Comparison of ENCODE assay signal across 17 cellular contexts in genomic region chr17:38324732-38325131, GRCh38. TPM values are rescaled to one million over a fixed set of nuclear protein-coding genes. Genes with fewer than 3 reads are reported as not detected.
DNase-seq lines count a peak whose midpoint lies in the region; TF ChIP-seq lines count a peak whose summit lies in the region.
"Had no signal": no experiment of that assay in that cellular context is flagged by ENCODE, and none has a peak within 500 bp of the region (broad histone marks: within the 10 kb centered on the region; RNA-seq: fewer than 3 reads in every experiment).

No MANE protein-coding gene starts in this region.

- no peaks in the 10 kb centered on the region for H3K36me3 ChIP-seq in SU-DHL-6 (ENCODE audit: low read length)

- H3K79me2 ChIP-seq in H9 (ENCODE audit: insufficient read depth, low read length) (no peaks in the 10 kb centered on the region), SU-DHL-6 (ENCODE audit: insufficient read depth, low read length) (no peaks in the 10 kb centered on the region)

- no peak overlapping the region for H3K23ac ChIP-seq in H9 (ENCODE audit: insufficient read length, low read depth, low read length)

- no peak overlapping the region for H3T11ph ChIP-seq in H9 (ENCODE audit: low read length)

- DNase-seq in H9 (no peak), glutamatergic neuron (no peak), putamen (ENCODE audit: low spot score) (peak; percentile 49), GF-D8 (lab: John Stamatoyannopoulos, UW) (no peak), hippocampal formation (lab: John Stamatoyannopoulos, UW) (no peak), immature natural killer cell (no peak), SW 1271 (lab: John Stamatoyannopoulos, UW) (no peak)
- DNase-seq: activated CD8-positive, alpha-beta memory T cell treated with anti-CD3 and anti-CD28 coated beads, Interleukin-2, amount 50 U/mL, for 48 hours; HFFc6; kidney; mesenchymal stem cell; natural killer cell; NCI-H1048; NCI-H2029; NCI-H446 treated with DMSO at 0.1 percent for 48 hours had no signal

- no peak overlapping the region for H2BK15ac ChIP-seq in H9 (ENCODE audit: low read depth, low read length)

- H3K27ac ChIP-seq in H9 (ENCODE audit: insufficient read length, low read depth, low read length), result no peak overlapping the region
- H3K27ac ChIP-seq in SU-DHL-6 (ENCODE audit: low read depth, low read length), result peak overlapping the region; percentile 85

- no peak overlapping the region for H3K4me2 ChIP-seq in H9 (ENCODE audit: insufficient read depth, insufficient read length, low read length)
- peak overlapping the region; percentile 53 for H3K4me2 ChIP-seq in SU-DHL-6 (ENCODE audit: low read depth, low read length, poor library complexity, severe bottlenecking)

- no peak overlapping the region for H2AK5ac ChIP-seq in H9 (ENCODE audit: insufficient read length, low read length)

- no peak overlapping the region for H2BK120ac ChIP-seq in H9 (ENCODE audit: low read depth, low read length, poor library complexity, severe bottlenecking)

- TF ChIP-seq CTCF in H9 (conservative IDR thresholded peaks at IDR 0.05) (no peak), SU-DHL-6 (IDR thresholded peaks at IDR 0.05; ENCODE audit: insufficient read depth, low read length, poor library complexity, severe bottlenecking) (no peak), glutamatergic neuron (IDR thresholded peaks at IDR 0.05; ENCODE audit: partially characterized antibody, unreplicated experiment) (no peak)

- H4K91ac ChIP-seq in H9 (ENCODE audit: insufficient read length, low read depth, low read length), result no peak overlapping the region

- no peaks in the 10 kb centered on the region for H3F3A ChIP-seq in SU-DHL-6 (ENCODE audit: insufficient read depth)

- H3K36me3 Mint-ChIP-seq in H9 (ENCODE audit: insufficient read depth in 1 of 3, low read depth in 3 of 3) (peaks cover 14 to 40% (median 26%) of the 10 kb centered on the region in 3 experiments; a peak in 6 of 7 replicates), glutamatergic neuron (ENCODE audit: unreplicated experiment) (no peaks in the 10 kb centered on the region), immature natural killer cell (peaks cover 11 to 18% (median 16%) of the 10 kb centered on the region in 3 donors)
- H3K36me3 Mint-ChIP-seq: natural killer cell had no signal

- H3K27me3 ChIP-seq in H9 (ENCODE audit: insufficient read depth, low read length) (no peaks in the 10 kb centered on the region), SU-DHL-6 (ENCODE audit: low read length) (no peaks in the 10 kb centered on the region)

- H3K27me3 Mint-ChIP-seq in H9 (ENCODE audit: low read depth), result no peaks in the 10 kb centered on the region; the same call in 1 of the 2 replicates
- peaks cover 2% of the 10 kb centered on the region for H3K27me3 Mint-ChIP-seq in glutamatergic neuron (ENCODE audit: unreplicated experiment)
- H3K27me3 Mint-ChIP-seq in immature natural killer cell (ENCODE audit: low read depth in 3 of 3), result peaks cover 1 to 10% (median 5%) of the 10 kb centered on the region in 3 donors

- no peak overlapping the region for H3K14ac ChIP-seq in H9 (ENCODE audit: insufficient read depth, low read length)

- H3K27ac Mint-ChIP-seq in H9 (peak overlapping the region; percentile 32 to 87 (median 67); a peak in 6 of 7 replicates), glutamatergic neuron (ENCODE audit: unreplicated experiment) (peak overlapping the region; percentile 59), immature natural killer cell (no peak overlapping the region)
- H3K27ac Mint-ChIP-seq: HFFc6, natural killer cell had no signal

- peaks cover 3% of the 10 kb centered on the region; the same call in 1 of the 2 replicates for H3K4me1 ChIP-seq in H9 (ENCODE audit: insufficient read depth, low read length)

- no peaks in the 10 kb centered on the region for H3K9me2 ChIP-seq in SU-DHL-6 (replicated peaks; ENCODE audit: insufficient read depth, low read length)

- H4K20me1 ChIP-seq in H9 (ENCODE audit: control insufficient read depth, insufficient read depth, insufficient read length), result no peaks in the 10 kb centered on the region
- H4K20me1 ChIP-seq in SU-DHL-6 (ENCODE audit: low read depth, low read length), result no peaks in the 10 kb centered on the region

- no peak overlapping the region for H2BK5ac ChIP-seq in H9 (ENCODE audit: insufficient read length, low read length)

- H3K9me3 Mint-ChIP-seq in H9 (no peaks in the 10 kb centered on the region), glutamatergic neuron (ENCODE audit: unreplicated experiment) (peaks cover 2% of the 10 kb centered on the region), immature natural killer cell (no peaks in the 10 kb centered on the region)
- H3K9me3 Mint-ChIP-seq: HFFc6, natural killer cell had no signal

- no peak overlapping the region for H3K4ac ChIP-seq in H9 (ENCODE audit: low read depth, low read length)

- H2AFZ ChIP-seq in H9 (ENCODE audit: low read length), result no peak overlapping the region
- H2AFZ ChIP-seq in SU-DHL-6 (ENCODE audit: low read depth, low read length, severe bottlenecking), result no peak overlapping the region

- H3K56ac ChIP-seq in H9 (ENCODE audit: insufficient read length, low read depth, low read length), result no peak overlapping the region

- H4K5ac ChIP-seq in H9 (ENCODE audit: insufficient read length, low read depth, low read length), result no peak overlapping the region

- H3K18ac ChIP-seq in H9 (ENCODE audit: insufficient read length, low read depth, low read length), result no peak overlapping the region

- no peaks in the 10 kb centered on the region for H3K79me1 ChIP-seq in H9 (ENCODE audit: insufficient read depth, low read depth, low read length, poor library complexity, severe bottlenecking)

- H3K9me3 ChIP-seq in H9 (ENCODE audit: control insufficient read depth, low read depth, low read length), result no peaks in the 10 kb centered on the region
- H3K9me3 ChIP-seq in SU-DHL-6 (ENCODE audit: insufficient read depth, low read length), result no peaks in the 10 kb centered on the region

- no peak overlapping the region for H3K4me3 Mint-ChIP-seq in H9
- no peak overlapping the region for H3K4me3 Mint-ChIP-seq in glutamatergic neuron (ENCODE audit: unreplicated experiment)
- no peak overlapping the region for H3K4me3 Mint-ChIP-seq in immature natural killer cell
- H3K4me3 Mint-ChIP-seq: HFFc6, natural killer cell had no signal

- H3K4me1 Mint-ChIP-seq in H9, result peaks cover 26 to 29% of the 10 kb centered on the region in 2 experiments
- H3K4me1 Mint-ChIP-seq in glutamatergic neuron (ENCODE audit: low read depth, unreplicated experiment), result peaks cover 14% of the 10 kb centered on the region
- no peaks in the 10 kb centered on the region for H3K4me1 Mint-ChIP-seq in immature natural killer cell

- H3K4me3 ChIP-seq in SU-DHL-6 (ENCODE audit: insufficient read depth, low read length, poor library complexity, severe bottlenecking), result no peak overlapping the region

- H4K8ac ChIP-seq in H9 (replicated peaks; ENCODE audit: insufficient read length, low read depth, low read length), result no peak overlapping the region

- H3K9ac ChIP-seq in H9 (ENCODE audit: extremely low read depth, insufficient read length, low read length) (no peak overlapping the region), SU-DHL-6 (ENCODE audit: low read length) (peak overlapping the region; percentile 47; the same call in 1 of the 2 replicates)

- H3K23me2 ChIP-seq in H9 (ENCODE audit: insufficient read length, low read depth, low read length, poor library complexity, severe bottlenecking), result no peaks in the 10 kb centered on the region

- no peak overlapping the region for H2BK20ac ChIP-seq in H9 (ENCODE audit: low read depth, low read length, poor library complexity, severe bottlenecking)

- WGBS in H9 (ENCODE audit: extremely low coverage, insufficient read length, low lambda C conversion rate), result no CpG with 5 or more reads among the region's 2 CpGs

- no peak overlapping the region for H2BK12ac ChIP-seq in H9 (ENCODE audit: insufficient read length, low read depth, low read length)

RNA-seq across cellular contexts. Expression of gene GPR179, which starts 19.0 kb away (rescaled TPM):
- total RNA-seq in H9 (2021) (not detected in 2 replicates), glutamatergic neuron (ENCODE audit: unreplicated experiment) (0.07 TPM)
- polyA plus RNA-seq in immature natural killer cell, result not detected
- total RNA-seq: HFFc6, kidney, natural killer cell, pulmonary artery endothelial cell had no signal

RNA-seq across cellular contexts. Expression of gene SOCS7, which starts 26.9 kb away (rescaled TPM):
- total RNA-seq in H9 (2021), result 28.7 and 31.0 TPM in 2 replicates
- total RNA-seq in glutamatergic neuron (ENCODE audit: unreplicated experiment), result 33.3 TPM
- under 1 TPM; 0.62 to 0.77 (median 0.64) TPM for polyA plus RNA-seq in immature natural killer cell

RNA-seq across cellular contexts. Expression of gene MRPL45, which starts 27.8 kb away (rescaled TPM):
- total RNA-seq in H9 (2021), result 57.7 and 59.9 TPM in 2 replicates
- total RNA-seq in glutamatergic neuron (ENCODE audit: unreplicated experiment), result 34.0 TPM
- polyA plus RNA-seq in immature natural killer cell, result 10 to 100 TPM; 18.4 to 27.8 (median 26.6) TPM

Comparison
In these comparisons a context has a peak if more than half of its experiments do, and no peak if none do; other contexts are left out.
1. H3K27ac Mint-ChIP-seq: peak in H9 (3 of 3) and glutamatergic neuron (single experiment); none in immature natural killer cell (0 of 6).